In the genomic region with DNA sequence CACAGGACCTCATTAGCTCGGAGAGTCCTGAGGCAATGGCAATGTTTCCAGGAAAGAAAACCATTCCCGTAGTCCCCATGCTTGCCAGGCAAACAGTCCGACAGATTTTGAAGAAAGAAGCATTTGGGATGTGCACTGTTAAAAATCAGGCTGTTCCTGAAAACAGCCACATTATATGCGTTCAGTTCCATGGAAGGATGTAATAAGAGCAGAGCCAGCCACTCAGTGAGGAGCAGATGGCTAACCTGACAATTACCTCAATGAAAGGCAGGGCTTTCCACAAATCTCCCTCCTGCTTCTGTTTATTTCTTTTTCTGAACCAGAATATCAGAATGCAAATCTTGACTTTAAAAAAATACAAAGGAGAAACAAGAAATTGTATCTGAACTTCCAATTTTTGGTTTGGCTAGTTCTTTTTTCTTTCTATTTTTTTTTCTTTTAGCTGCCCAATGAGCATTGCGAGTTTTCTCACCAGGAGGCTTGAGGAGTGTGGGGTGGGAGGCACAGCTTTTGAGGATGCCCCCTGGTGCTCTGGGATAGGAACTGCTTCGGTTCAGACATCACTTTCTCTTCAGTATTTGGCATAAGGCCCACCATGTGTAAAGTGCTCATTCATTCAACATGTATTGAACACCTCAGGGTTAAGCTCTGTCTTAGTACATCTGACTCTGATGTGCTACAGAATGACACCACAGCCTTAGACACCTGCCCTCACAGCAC, we compare ENCODE assay signal across 8 cellular contexts.
DNase-seq lines count a peak whose midpoint lies in the region; ATAC-seq and TF ChIP-seq lines count a peak whose summit lies in the region.

No MANE protein-coding gene starts in this region.

- H3K27ac Mint-ChIP-seq in CD14-positive monocyte (peak overlapping the region in 1 of 7 donors; percentile 2), naive B cell (no peak overlapping the region)
- no peak overlapping the region for H3K27ac Mint-ChIP-seq in activated CD4-positive, alpha-beta T cell treated with anti-CD3 and anti-CD28 coated beads for 36 hours
- H3K27ac Mint-ChIP-seq in effector memory CD8-positive, alpha-beta T cell: no peak overlapping the region

- no peak for DNase-seq in CD14-positive monocyte (ENCODE audit: low spot score)
- peak; percentile 67 for DNase-seq in NCI-H2227 treated with DMSO at 0.1 percent for 48 hours (lab: John Stamatoyannopoulos, UW)
- DNase-seq in activated CD4-positive, alpha-beta T cell treated with anti-CD3 and anti-CD28 coated beads for 36 hours: peak; percentile 74
- DNase-seq in effector memory CD8-positive, alpha-beta T cell: peak; percentile 12 to 31 (median 24)
- DNase-seq in naive B cell: peak; percentile 16
- DNase-seq in 8988T: no peak

- POLR2A ChIA-PET in activated CD4-positive, alpha-beta T cell treated with anti-CD3 and anti-CD28 coated beads for 36 hours (lab: Charles Lee): interaction anchor here (0.9 kb wide), 1 partner anchor 31 kb away, joined by 3 read pairs; no protein-coding TSS in a partner anchor

- CTCF ChIA-PET in activated CD4-positive, alpha-beta T cell treated with anti-CD3 and anti-CD28 coated beads for 36 hours (lab: Charles Lee): interaction anchor here (0.5 to 1.9 kb wide), 14 partner anchors 8 to 479 kb away, joined by 3 to 19 read pairs (median 4); no protein-coding TSS in a partner anchor

- peak; percentile 69 for TF ChIP-seq CTCF in CD14-positive monocyte (IDR thresholded peaks at IDR 0.05)

- no peaks in the 10 kb centered on the region for H3K9me3 Mint-ChIP-seq in CD14-positive monocyte
- H3K9me3 Mint-ChIP-seq in activated CD4-positive, alpha-beta T cell treated with anti-CD3 and anti-CD28 coated beads for 36 hours (ENCODE audit: low read depth): no peaks in the 10 kb centered on the region
- H3K9me3 Mint-ChIP-seq in effector memory CD8-positive, alpha-beta T cell: no peaks in the 10 kb centered on the region
- no peaks in the 10 kb centered on the region for H3K9me3 Mint-ChIP-seq in naive B cell

- intact Hi-C loops in CD14-positive monocyte (cut with micrococcal nuclease): no loop called here
- intact Hi-C loops in activated CD4-positive, alpha-beta T cell treated with anti-CD3 and anti-CD28 coated beads for 36 hours (cut with DNase I, micrococcal nuclease): no loop called here

- H3K27me3 Mint-ChIP-seq in CD14-positive monocyte (ENCODE audit: low read depth in 3 of 3) (peaks cover 0 to 2% (median 1%) of the 10 kb centered on the region in 3 donors), naive B cell (no peaks in the 10 kb centered on the region)
- no peaks in the 10 kb centered on the region for H3K27me3 Mint-ChIP-seq in activated CD4-positive, alpha-beta T cell treated with anti-CD3 and anti-CD28 coated beads for 36 hours
- peaks cover 6 to 10% of the 10 kb centered on the region in 2 donors for H3K27me3 Mint-ChIP-seq in effector memory CD8-positive, alpha-beta T cell

- H3K36me3 Mint-ChIP-seq in CD14-positive monocyte (no peaks in the 10 kb centered on the region), naive B cell (no peaks in the 10 kb centered on the region)
- no peaks in the 10 kb centered on the region for H3K36me3 Mint-ChIP-seq in activated CD4-positive, alpha-beta T cell treated with anti-CD3 and anti-CD28 coated beads for 36 hours (ENCODE audit: low read depth)
- H3K36me3 Mint-ChIP-seq in effector memory CD8-positive, alpha-beta T cell (ENCODE audit: insufficient read depth): no peaks in the 10 kb centered on the region

- H3K4me3 Mint-ChIP-seq in CD14-positive monocyte (no peak overlapping the region), naive B cell (no peak overlapping the region)
- H3K4me3 Mint-ChIP-seq in activated CD4-positive, alpha-beta T cell treated with anti-CD3 and anti-CD28 coated beads for 36 hours: no peak overlapping the region
- H3K4me3 Mint-ChIP-seq in effector memory CD8-positive, alpha-beta T cell: no peak overlapping the region

- peak; percentile 94 for ATAC-seq in GM19035 (IDR thresholded peaks at IDR 0.05; ENCODE audit: unreplicated experiment)
- peak; percentile 71 for ATAC-seq in HG03108 (IDR thresholded peaks at IDR 0.05; ENCODE audit: unreplicated experiment)
- peak; percentile 99 for ATAC-seq in activated CD4-positive, alpha-beta T cell treated with anti-CD3 and anti-CD28 coated beads for 36 hours
- ATAC-seq in effector memory CD8-positive, alpha-beta T cell (replicated peaks): peak; percentile 85
- peak; percentile 74 to 82 for ATAC-seq in naive B cell (ENCODE audit: low read depth in 2 of 2)

- no peaks in the 10 kb centered on the region for H3K4me1 Mint-ChIP-seq in CD14-positive monocyte
- peaks cover 5% of the 10 kb centered on the region for H3K4me1 Mint-ChIP-seq in activated CD4-positive, alpha-beta T cell treated with anti-CD3 and anti-CD28 coated beads for 36 hours
- H3K4me1 Mint-ChIP-seq in effector memory CD8-positive, alpha-beta T cell (ENCODE audit: low read depth in 2 of 2): no peaks in the 10 kb centered on the region
- no peaks in the 10 kb centered on the region for H3K4me1 Mint-ChIP-seq in naive B cell

Comparison
In these comparisons a context has a peak if more than half of its experiments do, and no peak if none do; other contexts are left out.
1. DNase-seq: peak in NCI-H2227 treated with DMSO at 0.1 percent for 48 hours (single experiment), activated CD4-positive, alpha-beta T cell treated with anti-CD3 and anti-CD28 coated beads for 36 hours (single experiment), effector memory CD8-positive, alpha-beta T cell (3 of 3) and naive B cell (single experiment); none in CD14-positive monocyte (single experiment) and 8988T (single experiment).
2. Peak in every context shown above with its lines, with median percentiles within 50 percentile points of each other: ATAC-seq.